9 cellular contexts compared by ENCODE assay signal in the genomic region with DNA sequence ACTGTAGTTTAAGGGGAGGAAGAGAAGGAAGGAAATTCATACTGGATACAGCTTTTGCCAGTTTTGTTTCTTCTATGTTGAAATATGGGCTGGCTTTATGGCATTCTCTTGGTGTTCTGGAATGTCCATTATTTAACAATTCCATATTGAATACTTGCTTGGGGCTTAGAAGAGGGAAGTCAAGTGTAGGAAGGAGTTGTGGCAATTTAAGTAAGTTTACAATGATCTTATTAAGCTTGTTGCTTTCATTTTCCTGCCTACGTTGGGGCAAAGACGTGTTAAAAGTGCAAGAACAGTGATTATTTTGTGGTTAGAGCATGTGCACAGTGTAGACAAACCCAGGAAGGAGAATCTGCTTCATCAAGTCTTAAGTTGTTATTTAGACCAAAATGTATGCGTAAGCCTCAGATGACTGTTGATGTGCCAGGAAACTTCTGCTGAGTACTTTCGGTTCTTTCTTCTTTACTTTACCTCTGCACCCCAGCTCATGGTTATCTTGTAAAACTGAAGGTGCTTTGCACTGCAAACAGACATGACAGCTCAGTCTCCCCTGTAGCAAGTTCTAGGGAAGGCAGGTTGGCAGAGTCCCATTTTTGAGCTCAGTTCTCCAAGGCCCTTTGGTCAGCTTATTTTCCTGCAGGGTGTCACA.
DNase-seq lines count a peak whose midpoint lies in the region; ATAC-seq and TF ChIP-seq lines count a peak whose summit lies in the region.
"Had no signal": no experiment of that assay in that cellular context is flagged by ENCODE, and none has a peak within 500 bp of the region (broad histone marks: within the 10 kb centered on the region; RNA-seq: fewer than 3 reads in every experiment).

No MANE protein-coding gene starts in this region.

- DNase-seq in CD1c-positive myeloid dendritic cell (ENCODE audit: extremely low spot score) (peak; percentile 91), lung (ENCODE audit: low spot score) (no peak), COR-L47 (lab: John Stamatoyannopoulos, UW) (no peak), NCI-H2107 (lab: John Stamatoyannopoulos, UW) (no peak), SHP77 (lab: John Stamatoyannopoulos, UW) (no peak)
- peak; percentile 67 for DNase-seq in activated T-cell treated with anti-CD3 and anti-CD28 coated beads, Interleukin-2, amount 50 U/mL, for 24 hours

- ATAC-seq in GM21367 (IDR thresholded peaks at IDR 0.05; ENCODE audit: unreplicated experiment) (peak; percentile 63), HG03575 (IDR thresholded peaks at IDR 0.05; ENCODE audit: extremely low read depth, insufficient number of reproducible peaks, low FRiP score, unreplicated experiment) (peak; percentile 49), lung (ENCODE audit: insufficient read depth, low FRiP score) (peak; percentile 53)

- peak overlapping the region in 1 of 2 donors; percentile 84 for H3K27ac ChIP-seq in lung (ENCODE audit: low read depth in 1 of 2, low read length in 1 of 2)
- H3K27ac ChIP-seq: cardiac muscle cell had no signal

- no peaks in the 10 kb centered on the region for H3K36me3 ChIP-seq in lung (ENCODE audit: control insufficient read depth in 2 of 2, insufficient read depth in 2 of 2, low read length in 2 of 2)
- H3K36me3 ChIP-seq: cardiac muscle cell had no signal

- no peak overlapping the region for H3K4me3 ChIP-seq in lung
- H3K4me3 ChIP-seq: cardiac muscle cell had no signal

- peaks cover 0 to 4% of the 10 kb centered on the region in 2 donors for H3K4me1 ChIP-seq in lung (ENCODE audit: control insufficient read depth in 2 of 2, insufficient read depth in 2 of 2, low read length in 2 of 2)

- H3K27me3 ChIP-seq in lung (ENCODE audit: control insufficient read depth, insufficient read depth), result no peaks in the 10 kb centered on the region

- TF ChIP-seq CTCF in lung (IDR thresholded peaks at IDR 0.05; ENCODE audit: control extremely low read depth, extremely low read depth), result no peak

- H3K27me3 Mint-ChIP-seq in activated T-cell treated with anti-CD3 and anti-CD28 coated beads, Interleukin-2, amount 50 U/mL, for 24 hours, result no peaks in the 10 kb centered on the region

- 12% methylated on average over 4 of the region's 4 CpGs for WGBS in lung, 2 donors

- peaks cover 0 to 1% of the 10 kb centered on the region in 2 donors for H3K9me3 ChIP-seq in lung (ENCODE audit: control insufficient read depth in 2 of 2, insufficient read depth in 1 of 2, low read length in 1 of 2)

- H3K36me3 Mint-ChIP-seq in activated T-cell treated with anti-CD3 and anti-CD28 coated beads, Interleukin-2, amount 50 U/mL, for 24 hours (ENCODE audit: low read depth), result peaks cover 2% of the 10 kb centered on the region

- peak overlapping the region; percentile 69 for H3K4me3 Mint-ChIP-seq in activated T-cell treated with anti-CD3 and anti-CD28 coated beads, Interleukin-2, amount 50 U/mL, for 24 hours

- no peaks in the 10 kb centered on the region for H3K9me3 Mint-ChIP-seq in activated T-cell treated with anti-CD3 and anti-CD28 coated beads, Interleukin-2, amount 50 U/mL, for 24 hours

- H3K27ac Mint-ChIP-seq in activated T-cell treated with anti-CD3 and anti-CD28 coated beads, Interleukin-2, amount 50 U/mL, for 24 hours, result peak overlapping the region; percentile 94

- peaks cover 83% of the 10 kb centered on the region for H3K4me1 Mint-ChIP-seq in activated T-cell treated with anti-CD3 and anti-CD28 coated beads, Interleukin-2, amount 50 U/mL, for 24 hours (ENCODE audit: low read depth)

Comparison
In these comparisons a context has a peak if more than half of its experiments do, and no peak if none do; other contexts are left out.
1. DNase-seq: peak in CD1c-positive myeloid dendritic cell (single experiment) and activated T-cell treated with anti-CD3 and anti-CD28 coated beads, Interleukin-2, amount 50 U/mL, for 24 hours (single experiment); none in lung (single experiment), COR-L47 (single experiment), NCI-H2107 (single experiment) and SHP77 (0 of 2).
2. Peak in every context shown above with its lines, with median percentiles within 50 percentile points of each other: ATAC-seq.